ENCODE assay signal across 8 cellular contexts in the genomic region with DNA sequence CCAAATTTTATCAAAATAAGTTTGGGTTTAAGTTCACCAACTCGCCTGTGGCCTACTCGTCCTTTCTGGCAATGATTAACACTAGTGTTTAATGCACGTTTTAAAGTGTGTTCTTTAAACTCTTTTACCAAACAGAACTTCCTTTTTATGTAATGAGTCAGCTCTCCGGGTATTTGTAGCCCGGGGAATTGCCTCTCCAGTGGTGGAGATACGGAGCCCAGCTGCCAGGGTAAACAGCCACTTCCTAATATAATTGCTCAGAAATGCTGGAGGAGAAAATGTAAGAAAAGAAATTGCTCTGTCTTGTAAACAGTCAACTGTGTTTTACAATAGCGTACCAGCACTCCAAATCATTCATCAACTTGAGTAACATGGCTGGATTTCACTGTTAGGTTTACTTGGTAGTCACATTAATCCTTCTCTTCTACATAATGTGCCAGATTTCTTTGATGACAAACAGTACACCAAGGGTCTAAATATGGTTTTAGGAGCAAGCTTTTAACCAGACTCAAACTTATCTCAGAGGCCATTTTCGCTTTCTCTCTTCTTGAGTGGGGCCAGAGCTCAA.
A peak's percentile ranks its signal among the peaks of the same experiment; 100 is the strongest.
DNase-seq lines count a peak whose midpoint lies in the region; ATAC-seq and TF ChIP-seq lines count a peak whose summit lies in the region.

No MANE protein-coding gene starts in this region.

- H3K27me3 Mint-ChIP-seq in activated naive CD4-positive, alpha-beta T cell treated with anti-CD3 and anti-CD28 coated beads, Interleukin-2, amount 10 ng/mL, durations not matched to agents 7 days and 5 days, result no peaks in the 10 kb centered on the region
- no peaks in the 10 kb centered on the region for H3K27me3 Mint-ChIP-seq in activated T-helper 17 cell treated with anti-CD3 and anti-CD28 coated beads, Interleukin-2, amount 50 U/mL, for 72 hours

- intact Hi-C loops in heart left ventricle (cut with DNase I) (loop anchor here in 9 of 10 donors (2.0 to 10.0 kb wide), 11 partner anchors 36 to 184 kb away; partner anchors contain the start of gene SLC38A2 (in 3 of the 9)), sigmoid colon (cut with DNase I) (loop anchor here (5.0 to 10.0 kb wide), 2 partner anchors 86 to 181 kb away; no protein-coding TSS in a partner anchor)

- CTCF ChIA-PET in activated naive CD4-positive, alpha-beta T cell treated with anti-CD3 and anti-CD28 coated beads, Interleukin-2, amount 10 ng/mL, durations not matched to agents 7 days and 5 days (lab: Charles Lee), result no interaction called here

- H3K27ac ChIP-seq in heart left ventricle, result peak overlapping the region; percentile 56 to 92 (median 83)
- peak overlapping the region; percentile 68 to 88 (median 73) for H3K27ac ChIP-seq in sigmoid colon

- no peaks in the 10 kb centered on the region for H3K9me3 Mint-ChIP-seq in activated naive CD4-positive, alpha-beta T cell treated with anti-CD3 and anti-CD28 coated beads, Interleukin-2, amount 10 ng/mL, durations not matched to agents 7 days and 5 days
- H3K9me3 Mint-ChIP-seq in activated T-helper 17 cell treated with anti-CD3 and anti-CD28 coated beads, Interleukin-2, amount 50 U/mL, for 72 hours, result no peaks in the 10 kb centered on the region

- peak in 3 of 4 donors; percentile 22 to 44 (median 28) for TF ChIP-seq EP300 in sigmoid colon (IDR thresholded peaks at IDR 0.05)

- no peak for TF ChIP-seq CTCF in heart left ventricle (IDR thresholded peaks at IDR 0.05)
- no peak for TF ChIP-seq CTCF in sigmoid colon (IDR thresholded peaks at IDR 0.05)

- peak overlapping the region in 2 of 12 donors; percentile 6 to 12 for H3K4me3 ChIP-seq in heart left ventricle
- no peak overlapping the region for H3K4me3 ChIP-seq in sigmoid colon

- H3K27me3 ChIP-seq in heart left ventricle (no peaks in the 10 kb centered on the region), sigmoid colon (no peaks in the 10 kb centered on the region)

- 8 to 10% (median 9%) methylated on average over 8 of the region's 8 CpGs for WGBS in heart left ventricle, 4 donors
- WGBS in sigmoid colon, 2 donors, result 6 to 11% methylated on average over 8 of the region's 8 CpGs

- no peaks in the 10 kb centered on the region for H3K9me3 ChIP-seq in heart left ventricle
- no peaks in the 10 kb centered on the region for H3K9me3 ChIP-seq in sigmoid colon

- H3K4me1 ChIP-seq in heart left ventricle (peaks cover 0 to 48% (median 29%) of the 10 kb centered on the region in 12 donors), sigmoid colon (peaks cover 0 to 43% (median 31%) of the 10 kb centered on the region in 4 donors)

- H3K4me1 Mint-ChIP-seq in activated naive CD4-positive, alpha-beta T cell treated with anti-CD3 and anti-CD28 coated beads, Interleukin-2, amount 10 ng/mL, durations not matched to agents 7 days and 5 days, result peaks cover 35% of the 10 kb centered on the region
- H3K4me1 Mint-ChIP-seq in activated T-helper 17 cell treated with anti-CD3 and anti-CD28 coated beads, Interleukin-2, amount 50 U/mL, for 72 hours, result peaks cover 19% of the 10 kb centered on the region

- H3K4me3 Mint-ChIP-seq in activated naive CD4-positive, alpha-beta T cell treated with anti-CD3 and anti-CD28 coated beads, Interleukin-2, amount 10 ng/mL, durations not matched to agents 7 days and 5 days, result no peak overlapping the region
- no peak overlapping the region for H3K4me3 Mint-ChIP-seq in activated T-helper 17 cell treated with anti-CD3 and anti-CD28 coated beads, Interleukin-2, amount 50 U/mL, for 72 hours

- no peak for TF ChIP-seq POLR2A in heart left ventricle (IDR thresholded peaks at IDR 0.05)
- TF ChIP-seq POLR2A in sigmoid colon (IDR thresholded peaks at IDR 0.05), result no peak
- TF ChIP-seq POLR2A in erythroblast (IDR thresholded peaks at IDR 0.05; ENCODE audit: low read length), result no peak

- peak; percentile 81 for ATAC-seq in HG02588 (IDR thresholded peaks at IDR 0.05; ENCODE audit: unreplicated experiment)
- no peak for ATAC-seq in activated T-helper 17 cell treated with anti-CD3 and anti-CD28 coated beads, Interleukin-2, amount 50 U/mL, for 72 hours (replicated peaks)
- ATAC-seq in heart left ventricle, result peak; percentile 70 to 92 (median 92)

- DNase-seq in activated naive CD4-positive, alpha-beta T cell treated with anti-CD3 and anti-CD28 coated beads, Interleukin-2, amount 10 ng/mL, durations not matched to agents 7 days and 5 days, result no peak
- DNase-seq in activated naive CD4-positive, alpha-beta T cell treated with Interleukin-2 at 50 U/mL for 16 hours, result no peak
- DNase-seq in NCI-H1092 treated with DMSO at 0.1 percent for 48 hours (lab: John Stamatoyannopoulos, UW) (peak; percentile 72), heart left ventricle (peak; percentile 70 to 79 (median 78)), sigmoid colon (peak; percentile 81), erythroblast (lab: John Stamatoyannopoulos, UW) (no peak)

- H3K27ac Mint-ChIP-seq in activated naive CD4-positive, alpha-beta T cell treated with anti-CD3 and anti-CD28 coated beads, Interleukin-2, amount 10 ng/mL, durations not matched to agents 7 days and 5 days, result peak overlapping the region; percentile 20
- peak overlapping the region; percentile 59 for H3K27ac Mint-ChIP-seq in activated T-helper 17 cell treated with anti-CD3 and anti-CD28 coated beads, Interleukin-2, amount 50 U/mL, for 72 hours

- no peaks in the 10 kb centered on the region for H3K36me3 ChIP-seq in heart left ventricle
- no peaks in the 10 kb centered on the region for H3K36me3 ChIP-seq in sigmoid colon

- peaks cover 18% of the 10 kb centered on the region for H3K36me3 Mint-ChIP-seq in activated naive CD4-positive, alpha-beta T cell treated with anti-CD3 and anti-CD28 coated beads, Interleukin-2, amount 10 ng/mL, durations not matched to agents 7 days and 5 days
- no peaks in the 10 kb centered on the region for H3K36me3 Mint-ChIP-seq in activated T-helper 17 cell treated with anti-CD3 and anti-CD28 coated beads, Interleukin-2, amount 50 U/mL, for 72 hours (ENCODE audit: low read depth)

Comparison
In these comparisons a context has a peak if more than half of its experiments do, and no peak if none do; other contexts are left out.
1. DNase-seq: peak in NCI-H1092 treated with DMSO at 0.1 percent for 48 hours (single experiment), heart left ventricle (5 of 5) and sigmoid colon (single experiment); none in activated naive CD4-positive, alpha-beta T cell treated with anti-CD3 and anti-CD28 coated beads, Interleukin-2, amount 10 ng/mL, durations not matched to agents 7 days and 5 days (single experiment), activated naive CD4-positive, alpha-beta T cell treated with Interleukin-2 at 50 U/mL for 16 hours (single experiment) and erythroblast (0 of 2).